ENCODE assay signal across 7 cellular contexts in the genomic region with DNA sequence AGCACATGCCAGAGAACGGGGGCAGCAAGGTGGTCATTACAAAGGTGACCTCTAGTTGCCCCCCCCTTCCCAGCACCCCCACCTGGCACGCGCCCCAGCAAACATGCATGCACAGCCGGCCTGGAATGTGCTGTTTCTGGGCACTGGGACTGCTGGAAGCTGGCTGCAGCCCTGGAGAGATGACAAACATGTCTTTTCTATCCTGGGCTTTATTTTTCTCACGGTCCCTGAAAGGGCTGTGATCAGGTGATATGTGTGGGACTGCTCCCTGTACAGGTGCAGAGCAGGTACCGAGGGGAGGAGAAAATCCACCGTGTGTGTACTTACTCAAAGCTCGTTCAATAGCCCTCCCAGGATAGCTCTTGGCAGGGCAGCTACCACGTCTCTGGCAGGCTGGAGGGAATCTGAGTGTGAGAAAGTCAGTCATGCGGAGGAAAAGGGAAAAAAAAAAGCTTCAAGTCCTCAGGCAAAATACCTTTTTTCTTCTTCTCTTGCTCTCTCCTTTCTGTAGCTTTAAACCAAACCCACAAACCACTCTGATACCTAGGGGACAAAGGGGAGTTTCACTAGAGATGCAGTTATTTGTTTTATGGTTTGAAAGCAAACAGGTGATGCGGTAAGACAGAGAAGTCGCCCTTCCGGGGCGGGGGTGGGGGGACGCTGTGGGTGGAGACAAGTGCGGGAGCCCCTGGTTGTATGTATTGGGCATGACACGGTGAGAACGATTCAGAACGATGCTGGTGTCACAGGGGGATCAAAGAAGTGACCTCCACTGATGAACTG. TPM values are rescaled to one million over a fixed set of nuclear protein-coding genes. Genes with fewer than 3 reads are reported as not detected.
DNase-seq lines count a peak whose midpoint lies in the region; ATAC-seq and TF ChIP-seq lines count a peak whose summit lies in the region.

No MANE protein-coding gene starts in this region.

- H3K4me1 Mint-ChIP-seq in activated CD8-positive, alpha-beta T cell treated with anti-CD3 and anti-CD28 coated beads for 36 hours (ENCODE audit: low read depth) = peaks cover 21% of the 10 kb centered on the region
- peaks cover 53% of the 10 kb centered on the region for H3K4me1 Mint-ChIP-seq in nephron progenitor cell

- H3K9ac ChIP-seq in Karpas-422 (ENCODE audit: low read length) = no peak overlapping the region

- ATAC-seq in GM18502 (IDR thresholded peaks at IDR 0.05; ENCODE audit: poor library complexity, unreplicated experiment) (peak; percentile 57), GM21619 (IDR thresholded peaks at IDR 0.05; ENCODE audit: unreplicated experiment) (peak; percentile 56)
- no peak for ATAC-seq in activated CD8-positive, alpha-beta T cell treated with anti-CD3 and anti-CD28 coated beads for 36 hours

- no peaks in the 10 kb centered on the region for H3K9me2 ChIP-seq in Karpas-422 (replicated peaks; ENCODE audit: insufficient read depth, low read length)

- no peak for TF ChIP-seq CTCF in activated CD8-positive, alpha-beta T cell treated with anti-CD3 and anti-CD28 coated beads for 36 hours (IDR thresholded peaks at IDR 0.05)
- TF ChIP-seq CTCF in nephron progenitor cell (IDR thresholded peaks at IDR 0.05) (no peak), testis (IDR thresholded peaks at IDR 0.05) (no peak)

- H3K4me2 ChIP-seq in Karpas-422 (ENCODE audit: low read depth, low read length, poor library complexity, severe bottlenecking) = peak overlapping the region; percentile 16

- WGBS in testis, 2 donors = 62 to 64% methylated on average over 19 of the region's 19 CpGs

- H3K27ac ChIP-seq in Karpas-422 (ENCODE audit: low read length) = no peak overlapping the region
- H3K27ac ChIP-seq in testis = no peak overlapping the region

- H3K27ac Mint-ChIP-seq in activated CD8-positive, alpha-beta T cell treated with anti-CD3 and anti-CD28 coated beads for 36 hours = no peak overlapping the region
- no peak overlapping the region for H3K27ac Mint-ChIP-seq in nephron progenitor cell

- CTCF ChIA-PET in activated CD8-positive, alpha-beta T cell treated with anti-CD3 and anti-CD28 coated beads for 36 hours (lab: Charles Lee) = interaction anchor here (1.3 kb wide), 1 partner anchor 185 kb away, joined by 4 read pairs; no protein-coding TSS in a partner anchor

- no peaks in the 10 kb centered on the region for H3K79me2 ChIP-seq in Karpas-422 (ENCODE audit: low read length)

- TF ChIP-seq POLR2A in testis (IDR thresholded peaks at IDR 0.05) = no peak

- peaks cover 60% of the 10 kb centered on the region for H3K27me3 Mint-ChIP-seq in activated CD8-positive, alpha-beta T cell treated with anti-CD3 and anti-CD28 coated beads for 36 hours
- H3K27me3 Mint-ChIP-seq in nephron progenitor cell (ENCODE audit: low read depth, poor library complexity) = peaks cover 46% of the 10 kb centered on the region

- no peak overlapping the region for H2AFZ ChIP-seq in Karpas-422 (ENCODE audit: low read length)

- H3K27me3 ChIP-seq in Karpas-422 (ENCODE audit: low read length) (peaks cover 4% of the 10 kb centered on the region; the same call in 1 of the 2 replicates), testis (no peaks in the 10 kb centered on the region)

- no peak overlapping the region for H3K4me3 ChIP-seq in Karpas-422 (ENCODE audit: low read length)
- no peak overlapping the region for H3K4me3 ChIP-seq in testis

- no peaks in the 10 kb centered on the region; the same call in 1 of the 2 replicates for H4K20me1 ChIP-seq in Karpas-422 (ENCODE audit: insufficient read depth, low read depth, low read length)

- POLR2A ChIA-PET in activated CD8-positive, alpha-beta T cell treated with anti-CD3 and anti-CD28 coated beads for 36 hours (lab: Charles Lee) = interaction anchor here (0.6 to 1.0 kb wide), 2 partner anchors 24 to 226 kb away, joined by 3 read pairs; no protein-coding TSS in a partner anchor

- H3K36me3 ChIP-seq in Karpas-422 (ENCODE audit: insufficient read depth, low read length) (peaks cover 17% of the 10 kb centered on the region; the same call in 1 of the 2 replicates), testis (ENCODE audit: low read depth, missing control alignments) (no peaks in the 10 kb centered on the region)

- DNase-seq in Karpas-422 (no peak), nephron progenitor cell (peak; percentile 34), testis (no peak), HPDE6-E6E7 (ENCODE audit: extremely low spot score) (no peak)
- DNase-seq in activated CD8-positive, alpha-beta T cell treated with anti-CD3 and anti-CD28 coated beads for 36 hours = peak; percentile 24

- no peaks in the 10 kb centered on the region for H3K9me3 ChIP-seq in Karpas-422 (ENCODE audit: low read length)
- no peaks in the 10 kb centered on the region for H3K9me3 ChIP-seq in testis

- H3K9me3 Mint-ChIP-seq in activated CD8-positive, alpha-beta T cell treated with anti-CD3 and anti-CD28 coated beads for 36 hours = no peaks in the 10 kb centered on the region
- H3K9me3 Mint-ChIP-seq in nephron progenitor cell = no peaks in the 10 kb centered on the region

- peaks cover 46% of the 10 kb centered on the region for H3K4me1 ChIP-seq in Karpas-422 (ENCODE audit: low read length)
- H3K4me1 ChIP-seq in testis = peaks cover 39% of the 10 kb centered on the region

- no peak overlapping the region for H3K4me3 Mint-ChIP-seq in activated CD8-positive, alpha-beta T cell treated with anti-CD3 and anti-CD28 coated beads for 36 hours
- H3K4me3 Mint-ChIP-seq in nephron progenitor cell = peak overlapping the region; percentile 56

- intact Hi-C loops in activated CD8-positive, alpha-beta T cell treated with anti-CD3 and anti-CD28 coated beads for 36 hours (cut with micrococcal nuclease) = loop anchor here (10.0 kb wide), 2 partner anchors 256 to 466 kb away; no protein-coding TSS in a partner anchor
- intact Hi-C loops in testis (cut with DNase I; ENCODE audit: low total_unique reads) = no loop called here

- H3K36me3 Mint-ChIP-seq in activated CD8-positive, alpha-beta T cell treated with anti-CD3 and anti-CD28 coated beads for 36 hours (ENCODE audit: low read depth) = no peaks in the 10 kb centered on the region
- H3K36me3 Mint-ChIP-seq in nephron progenitor cell (ENCODE audit: low read depth) = no peaks in the 10 kb centered on the region

RNA-seq across cellular contexts. Expression of a gene that starts 5.0 kb away (rescaled TPM):
- total RNA-seq in Karpas-422 (2014; rRNA removed; shearing (Covaris generic); ENCODE audit: low replicate concordance) = 17.4 and 20.2 TPM in 2 replicates
- total RNA-seq in activated CD8-positive, alpha-beta T cell treated with anti-CD3 and anti-CD28 coated beads for 36 hours = not detected
- total RNA-seq in testis = 10 to 100 TPM; 38.9 to 41.1 TPM
- polyA plus RNA-seq in testis (ENCODE audit: insufficient read depth, low read depth, low replicate concordance) = 17.5 TPM

Comparison
In these comparisons a context has a peak if more than half of its experiments do, and no peak if none do; other contexts are left out.
1. DNase-seq: peak in activated CD8-positive, alpha-beta T cell treated with anti-CD3 and anti-CD28 coated beads for 36 hours (single experiment) and nephron progenitor cell (single experiment); none in Karpas-422 (single experiment), testis (single experiment) and HPDE6-E6E7 (single experiment).
2. RNA of a gene that starts 5.0 kb away (total RNA-seq): 38.9 to 41.1 TPM in testis and 17.4 to 20.2 TPM in Karpas-422; not detected in activated CD8-positive, alpha-beta T cell treated with anti-CD3 and anti-CD28 coated beads for 36 hours; every median in the first group is over 10 times any median in the second.